8 cellular contexts compared by ENCODE assay signal in genomic region chr1:7488475-7488842, GRCh38.
"Had no signal": no experiment of that assay in that cellular context is flagged by ENCODE, and none has a peak within 500 bp of the region (broad histone marks: within the 10 kb centered on the region; RNA-seq: fewer than 3 reads in every experiment).

No MANE protein-coding gene starts in this region.

- H3K4me3 ChIP-seq: GM12878 had no signal

- ATAC-seq: GM12878 had no signal

- DNase-seq: GDM1, GF-D8 had no signal

- FAIRE-seq: G401.6, GM12878, GM12891, GM12892, GM18507, GM19239 had no signal
